8 cellular contexts compared by ENCODE assay signal in the genomic region with DNA sequence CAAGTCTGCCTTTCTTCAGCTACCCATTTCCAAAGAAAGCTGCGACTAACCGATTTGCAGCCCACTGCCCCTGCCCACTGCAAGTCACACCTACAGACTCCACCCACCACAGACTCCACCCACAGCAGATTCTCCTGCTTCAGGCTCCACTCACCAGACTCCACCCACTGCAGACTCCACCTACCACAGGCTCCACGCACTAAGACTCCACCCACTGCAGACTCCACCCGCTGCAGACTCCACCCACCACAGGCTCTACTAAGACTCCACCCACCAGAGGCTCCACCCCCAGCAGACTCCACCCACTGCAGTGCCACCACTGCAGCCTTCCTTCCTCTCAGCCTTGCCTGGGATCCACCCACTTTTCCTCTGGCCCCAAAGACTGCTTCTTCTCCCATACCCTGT. TPM values are rescaled to one million over a fixed set of nuclear protein-coding genes. Genes with fewer than 3 reads are reported as not detected.
DNase-seq lines count a peak whose midpoint lies in the region; ATAC-seq, FAIRE-seq and TF ChIP-seq lines count a peak whose summit lies in the region.

No MANE protein-coding gene starts in this region.

- peak; percentile 74 for FAIRE-seq in HTR-8/SVneo (lab: Jason Lieb, UNC)

- H3K27ac ChIP-seq in smooth muscle cell (ENCODE audit: low read depth) (no peak overlapping the region), coronary artery (no peak overlapping the region)

- H3F3A ChIP-seq in smooth muscle cell (ENCODE audit: low read depth), result no peaks in the 10 kb centered on the region

- H3K4me3 ChIP-seq in GM12865 (ENCODE audit: low read depth, low read length) (no peak overlapping the region), smooth muscle cell (no peak overlapping the region), coronary artery (no peak overlapping the region)

- no peak overlapping the region for H2AFZ ChIP-seq in smooth muscle cell (ENCODE audit: low read depth)

- CTCF ChIA-PET in activated CD8-positive, alpha-beta T cell treated with anti-CD3 and anti-CD28 coated beads for 36 hours (lab: Charles Lee), result no interaction called here

- no peaks in the 10 kb centered on the region for H4K20me1 ChIP-seq in smooth muscle cell (ENCODE audit: low read depth)

- POLR2A ChIA-PET in activated CD8-positive, alpha-beta T cell treated with anti-CD3 and anti-CD28 coated beads for 36 hours (lab: Charles Lee), result no interaction called here

- no peaks in the 10 kb centered on the region for H3K27me3 ChIP-seq in smooth muscle cell (ENCODE audit: low read depth)

- ATAC-seq in activated CD8-positive, alpha-beta T cell treated with anti-CD3 and anti-CD28 coated beads for 36 hours, result peak; percentile 92
- ATAC-seq in stimulated activated memory B cell treated with anti-CD40 and anti-IgM and Interleukin-4, amounts not matched to agents 10 μg/mL and 1 μg/mL and 100 μg/mL, for 72 hours, result peak; percentile 71
- ATAC-seq in GM18505 (IDR thresholded peaks at IDR 0.05; ENCODE audit: unreplicated experiment), result no peak

- no peaks in the 10 kb centered on the region for H3K27me3 Mint-ChIP-seq in activated CD8-positive, alpha-beta T cell treated with anti-CD3 and anti-CD28 coated beads for 36 hours
- H3K27me3 Mint-ChIP-seq in stimulated activated memory B cell treated with anti-CD40 and anti-IgM and Interleukin-4, amounts not matched to agents 10 μg/mL and 1 μg/mL and 100 μg/mL, for 72 hours, result peaks cover 14% of the 10 kb centered on the region

- H3K4me1 Mint-ChIP-seq in activated CD8-positive, alpha-beta T cell treated with anti-CD3 and anti-CD28 coated beads for 36 hours (ENCODE audit: low read depth), result peaks cover 20% of the 10 kb centered on the region
- peaks cover 11% of the 10 kb centered on the region for H3K4me1 Mint-ChIP-seq in stimulated activated memory B cell treated with anti-CD40 and anti-IgM and Interleukin-4, amounts not matched to agents 10 μg/mL and 1 μg/mL and 100 μg/mL, for 72 hours

- H3K9me3 Mint-ChIP-seq in activated CD8-positive, alpha-beta T cell treated with anti-CD3 and anti-CD28 coated beads for 36 hours, result no peaks in the 10 kb centered on the region
- peaks cover 6% of the 10 kb centered on the region for H3K9me3 Mint-ChIP-seq in stimulated activated memory B cell treated with anti-CD40 and anti-IgM and Interleukin-4, amounts not matched to agents 10 μg/mL and 1 μg/mL and 100 μg/mL, for 72 hours

- TF ChIP-seq POLR2A in GM18505 (IDR thresholded peaks at IDR 0.05; ENCODE audit: borderline replicate concordance, extremely low read depth, insufficient read depth, insufficient read length), result no peak

- TF ChIP-seq CTCF in GM12865 (IDR thresholded peaks at IDR 0.05; ENCODE audit: insufficient read depth, low read depth, low read length, missing control alignments) (no peak), smooth muscle cell (IDR thresholded peaks at IDR 0.05; ENCODE audit: borderline replicate concordance, insufficient read depth, poor library complexity, severe bottlenecking) (no peak), coronary artery (IDR thresholded peaks at IDR 0.05) (no peak)
- no peak for TF ChIP-seq CTCF in activated CD8-positive, alpha-beta T cell treated with anti-CD3 and anti-CD28 coated beads for 36 hours (IDR thresholded peaks at IDR 0.05)

- H3K4me3 Mint-ChIP-seq in activated CD8-positive, alpha-beta T cell treated with anti-CD3 and anti-CD28 coated beads for 36 hours, result no peak overlapping the region
- no peak overlapping the region for H3K4me3 Mint-ChIP-seq in stimulated activated memory B cell treated with anti-CD40 and anti-IgM and Interleukin-4, amounts not matched to agents 10 μg/mL and 1 μg/mL and 100 μg/mL, for 72 hours

- no peak overlapping the region for H3K4me2 ChIP-seq in smooth muscle cell

- H3K27ac Mint-ChIP-seq in activated CD8-positive, alpha-beta T cell treated with anti-CD3 and anti-CD28 coated beads for 36 hours, result no peak overlapping the region
- H3K27ac Mint-ChIP-seq in stimulated activated memory B cell treated with anti-CD40 and anti-IgM and Interleukin-4, amounts not matched to agents 10 μg/mL and 1 μg/mL and 100 μg/mL, for 72 hours, result no peak overlapping the region

- 56% methylated on average over 4 of the region's 4 CpGs for WGBS in smooth muscle cell (ENCODE audit: low lambda C conversion rate)

- no peaks in the 10 kb centered on the region for H3K4me1 ChIP-seq in smooth muscle cell (ENCODE audit: low read depth)

- H3K9ac ChIP-seq in smooth muscle cell (ENCODE audit: low read depth), result no peak overlapping the region

- intact Hi-C loops in activated CD8-positive, alpha-beta T cell treated with anti-CD3 and anti-CD28 coated beads for 36 hours (cut with micrococcal nuclease), result no loop called here

- DNase-seq in GM12865 (ENCODE audit: low read depth) (peak; percentile 66), HTR-8/SVneo (ENCODE audit: insufficient read length, low spot score) (peak; percentile 27), hepatic stellate cell (ENCODE audit: low spot score) (peak; percentile 51), smooth muscle cell (lab: John Stamatoyannopoulos, UW; ENCODE audit: unreplicated experiment) (no peak), coronary artery (ENCODE audit: low spot score) (no peak)
- DNase-seq in activated CD8-positive, alpha-beta T cell treated with anti-CD3 and anti-CD28 coated beads for 36 hours, result peak; percentile 72

- H3K79me2 ChIP-seq in smooth muscle cell (ENCODE audit: low read depth), result no peaks in the 10 kb centered on the region

- no peaks in the 10 kb centered on the region for H3K9me3 ChIP-seq in smooth muscle cell (replicated peaks; ENCODE audit: low read depth)

- H3K36me3 Mint-ChIP-seq in activated CD8-positive, alpha-beta T cell treated with anti-CD3 and anti-CD28 coated beads for 36 hours (ENCODE audit: low read depth), result no peaks in the 10 kb centered on the region
- peaks cover 5% of the 10 kb centered on the region for H3K36me3 Mint-ChIP-seq in stimulated activated memory B cell treated with anti-CD40 and anti-IgM and Interleukin-4, amounts not matched to agents 10 μg/mL and 1 μg/mL and 100 μg/mL, for 72 hours

- H3K36me3 ChIP-seq in smooth muscle cell (ENCODE audit: low read depth), result no peaks in the 10 kb centered on the region

RNA-seq across cellular contexts. Expression of a gene that starts 41.3 kb away (rescaled TPM):
- under 1 TPM; 0.32 to 0.54 TPM for total RNA-seq in activated CD8-positive, alpha-beta T cell treated with anti-CD3 and anti-CD28 coated beads for 36 hours
- total RNA-seq in smooth muscle cell, result not detected in 2 replicates
- 0.08 and 0.30 TPM in 2 replicates for polyA plus RNA-seq in smooth muscle cell

Comparison
In these comparisons a context has a peak if more than half of its experiments do, and no peak if none do; other contexts are left out.
1. DNase-seq: peak in GM12865 (single experiment), HTR-8/SVneo (single experiment), activated CD8-positive, alpha-beta T cell treated with anti-CD3 and anti-CD28 coated beads for 36 hours (single experiment) and hepatic stellate cell (single experiment); none in smooth muscle cell (single experiment) and coronary artery (single experiment).